In the genomic region with DNA sequence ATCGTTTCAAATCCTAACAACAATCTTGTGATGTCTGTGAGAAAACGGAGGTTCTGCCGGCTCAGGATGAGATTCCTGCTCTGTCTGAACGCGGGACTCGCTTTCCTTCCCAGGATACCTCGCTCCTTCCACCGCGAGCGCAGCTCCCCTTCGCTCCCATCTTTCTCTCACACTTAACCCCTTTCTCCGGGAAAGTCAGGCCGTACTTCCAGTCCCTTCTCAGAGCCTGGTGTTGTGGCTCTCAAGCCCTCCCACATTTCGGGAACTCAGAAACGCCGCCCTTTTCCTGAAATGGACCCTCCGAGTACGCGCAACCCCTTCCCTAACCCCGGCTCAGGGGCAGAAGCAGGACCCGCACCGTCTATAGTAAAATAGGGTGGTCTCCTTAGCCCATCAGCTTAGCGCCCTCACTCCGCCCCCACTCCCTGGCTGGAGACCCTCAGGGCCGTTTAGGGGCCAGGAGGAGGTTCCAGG, we compare ENCODE assay signal across 1 cellular context.
TF ChIP-seq lines count a peak whose summit lies in the region.

No MANE protein-coding gene starts in this region.

TF ChIP-seq in HepG2, 621 proteins besides CTCF, POLR2A, EP300 and RAD21 (continued from another document):
- TF ChIP-seq, protein P1, sequence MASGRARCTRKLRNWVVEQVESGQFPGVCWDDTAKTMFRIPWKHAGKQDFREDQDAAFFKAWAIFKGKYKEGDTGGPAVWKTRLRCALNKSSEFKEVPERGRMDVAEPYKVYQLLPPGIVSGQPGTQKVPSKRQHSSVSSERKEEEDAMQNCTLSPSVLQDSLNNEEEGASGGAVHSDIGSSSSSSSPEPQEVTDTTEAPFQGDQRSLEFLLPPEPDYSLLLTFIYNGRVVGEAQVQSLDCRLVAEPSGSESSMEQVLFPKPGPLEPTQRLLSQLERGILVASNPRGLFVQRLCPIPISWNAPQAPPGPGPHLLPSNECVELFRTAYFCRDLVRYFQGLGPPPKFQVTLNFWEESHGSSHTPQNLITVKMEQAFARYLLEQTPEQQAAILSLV (CRISPR knock-in tag; IDR thresholded peaks at IDR 0.05; ENCODE audit: borderline replicate concordance) = no peak
- TF ChIP-seq RBAK (CRISPR knock-in tag; IDR thresholded peaks at IDR 0.05) (no peak), MIER2 (CRISPR knock-in tag; IDR thresholded peaks at IDR 0.05) (no peak), ZNF138 (CRISPR knock-in tag; IDR thresholded peaks at IDR 0.05; ENCODE audit: low read depth) (no peak), PAX8 (CRISPR knock-in tag; IDR thresholded peaks at IDR 0.05; ENCODE audit: borderline replicate concordance) (no peak), ZNF709 (CRISPR knock-in tag; IDR thresholded peaks at IDR 0.05) (no peak), SP2 (CRISPR knock-in tag; IDR thresholded peaks at IDR 0.05) (no peak), SRF (IDR thresholded peaks at IDR 0.05; ENCODE audit: low read depth, low read length) (no peak; the same call in 1 of the 2 replicates), PTBP1 (IDR thresholded peaks at IDR 0.05; ENCODE audit: low read depth, low read length, poor library complexity, severe bottlenecking) (no peak), ZNF781 (CRISPR knock-in tag; IDR thresholded peaks at IDR 0.05; ENCODE audit: borderline replicate concordance, not compliant biosample characterization) (no peak), PPARG (CRISPR knock-in tag; conservative IDR thresholded peaks at IDR 0.05) (no peak), CBX2 (IDR thresholded peaks at IDR 0.05; ENCODE audit: low read depth, low read length) (no peak), CBX2 (CRISPR knock-in tag; IDR thresholded peaks at IDR 0.05; ENCODE audit: low read depth) (no peak), ZNF468 (CRISPR knock-in tag; IDR thresholded peaks at IDR 0.05) (no peak), NCOA5 (CRISPR knock-in tag; IDR thresholded peaks at IDR 0.05) (no peak), NFYC (CRISPR knock-in tag; IDR thresholded peaks at IDR 0.05) (no peak), CBFB (CRISPR knock-in tag; IDR thresholded peaks at IDR 0.05) (no peak; the same call in 1 of the 2 replicates), RFX5 (IDR thresholded peaks at IDR 0.05; ENCODE audit: low read depth, low read length) (no peak), NR2F2 (IDR thresholded peaks at IDR 0.05; ENCODE audit: borderline replicate concordance, low read depth) (peak; percentile 42; the same call in 1 of the 2 replicates), SMARCC2 (IDR thresholded peaks at IDR 0.05) (no peak), KDM4B (CRISPR knock-in tag; IDR thresholded peaks at IDR 0.05) (no peak), ZNF616 (CRISPR knock-in tag; IDR thresholded peaks at IDR 0.05; ENCODE audit: low read depth) (no peak), MXD4 (CRISPR knock-in tag; IDR thresholded peaks at IDR 0.05) (no peak), ETV6 (CRISPR knock-in tag; conservative IDR thresholded peaks at IDR 0.05) (0 out of 2 replicates have a peak, but pooled peaks have one; percentile 3), TEAD2 (CRISPR knock-in tag; IDR thresholded peaks at IDR 0.05) (0 out of 2 replicates have a peak, but pooled peaks have one; percentile 80), EZH2 (conservative IDR thresholded peaks at IDR 0.05; ENCODE audit: low read depth, low read length) (no peak), ZNF652 (CRISPR knock-in tag; IDR thresholded peaks at IDR 0.05; ENCODE audit: borderline replicate concordance, low read depth) (peak; percentile 71; the same call in 1 of the 2 replicates), ZNF766 (CRISPR knock-in tag; IDR thresholded peaks at IDR 0.05; ENCODE audit: borderline replicate concordance) (peak; percentile 71; the same call in 1 of the 2 replicates), ZNF607 (CRISPR knock-in tag; IDR thresholded peaks at IDR 0.05; ENCODE audit: borderline replicate concordance) (no peak), RBM22 (optimal IDR thresholded peaks at IDR 0.05; ENCODE audit: low read length) (no peak), YY1 (IDR thresholded peaks at IDR 0.05; ENCODE audit: insufficient read depth, insufficient replicate concordance, low read depth, low read length) (peak; percentile 16), MTA3 (CRISPR knock-in tag; IDR thresholded peaks at IDR 0.05) (no peak), SNAPC2 (CRISPR knock-in tag; IDR thresholded peaks at IDR 0.05) (no peak), BRD4 (CRISPR knock-in tag; IDR thresholded peaks at IDR 0.05) (no peak), MAFF (IDR thresholded peaks at IDR 0.05; ENCODE audit: low read depth, low read length) (no peak), PAWR (CRISPR knock-in tag; IDR thresholded peaks at IDR 0.05; ENCODE audit: borderline replicate concordance) (no peak), ZSCAN29 (CRISPR knock-in tag; conservative IDR thresholded peaks at IDR 0.05) (no peak), KDM3A (CRISPR knock-in tag; IDR thresholded peaks at IDR 0.05; ENCODE audit: low read depth) (no peak), TRIM24 (CRISPR knock-in tag; IDR thresholded peaks at IDR 0.05) (no peak), ZNF264 (CRISPR knock-in tag; IDR thresholded peaks at IDR 0.05) (no peak), HMGA1 (CRISPR knock-in tag; conservative IDR thresholded peaks at IDR 0.05) (no peak), ZNF737 (CRISPR knock-in tag; IDR thresholded peaks at IDR 0.05; ENCODE audit: borderline replicate concordance) (no peak), ZNF33B (CRISPR knock-in tag; IDR thresholded peaks at IDR 0.05) (no peak), HIVEP1 (CRISPR knock-in tag; IDR thresholded peaks at IDR 0.05) (0 out of 2 replicates have a peak, but pooled peaks have one; percentile 67), ZFAT (CRISPR knock-in tag; conservative IDR thresholded peaks at IDR 0.05) (no peak), TMF1 (CRISPR knock-in tag; IDR thresholded peaks at IDR 0.05; ENCODE audit: low read depth) (no peak), ZNF382 (CRISPR knock-in tag; IDR thresholded peaks at IDR 0.05; ENCODE audit: borderline replicate concordance) (no peak)
- TF ChIP-seq, protein P2, sequence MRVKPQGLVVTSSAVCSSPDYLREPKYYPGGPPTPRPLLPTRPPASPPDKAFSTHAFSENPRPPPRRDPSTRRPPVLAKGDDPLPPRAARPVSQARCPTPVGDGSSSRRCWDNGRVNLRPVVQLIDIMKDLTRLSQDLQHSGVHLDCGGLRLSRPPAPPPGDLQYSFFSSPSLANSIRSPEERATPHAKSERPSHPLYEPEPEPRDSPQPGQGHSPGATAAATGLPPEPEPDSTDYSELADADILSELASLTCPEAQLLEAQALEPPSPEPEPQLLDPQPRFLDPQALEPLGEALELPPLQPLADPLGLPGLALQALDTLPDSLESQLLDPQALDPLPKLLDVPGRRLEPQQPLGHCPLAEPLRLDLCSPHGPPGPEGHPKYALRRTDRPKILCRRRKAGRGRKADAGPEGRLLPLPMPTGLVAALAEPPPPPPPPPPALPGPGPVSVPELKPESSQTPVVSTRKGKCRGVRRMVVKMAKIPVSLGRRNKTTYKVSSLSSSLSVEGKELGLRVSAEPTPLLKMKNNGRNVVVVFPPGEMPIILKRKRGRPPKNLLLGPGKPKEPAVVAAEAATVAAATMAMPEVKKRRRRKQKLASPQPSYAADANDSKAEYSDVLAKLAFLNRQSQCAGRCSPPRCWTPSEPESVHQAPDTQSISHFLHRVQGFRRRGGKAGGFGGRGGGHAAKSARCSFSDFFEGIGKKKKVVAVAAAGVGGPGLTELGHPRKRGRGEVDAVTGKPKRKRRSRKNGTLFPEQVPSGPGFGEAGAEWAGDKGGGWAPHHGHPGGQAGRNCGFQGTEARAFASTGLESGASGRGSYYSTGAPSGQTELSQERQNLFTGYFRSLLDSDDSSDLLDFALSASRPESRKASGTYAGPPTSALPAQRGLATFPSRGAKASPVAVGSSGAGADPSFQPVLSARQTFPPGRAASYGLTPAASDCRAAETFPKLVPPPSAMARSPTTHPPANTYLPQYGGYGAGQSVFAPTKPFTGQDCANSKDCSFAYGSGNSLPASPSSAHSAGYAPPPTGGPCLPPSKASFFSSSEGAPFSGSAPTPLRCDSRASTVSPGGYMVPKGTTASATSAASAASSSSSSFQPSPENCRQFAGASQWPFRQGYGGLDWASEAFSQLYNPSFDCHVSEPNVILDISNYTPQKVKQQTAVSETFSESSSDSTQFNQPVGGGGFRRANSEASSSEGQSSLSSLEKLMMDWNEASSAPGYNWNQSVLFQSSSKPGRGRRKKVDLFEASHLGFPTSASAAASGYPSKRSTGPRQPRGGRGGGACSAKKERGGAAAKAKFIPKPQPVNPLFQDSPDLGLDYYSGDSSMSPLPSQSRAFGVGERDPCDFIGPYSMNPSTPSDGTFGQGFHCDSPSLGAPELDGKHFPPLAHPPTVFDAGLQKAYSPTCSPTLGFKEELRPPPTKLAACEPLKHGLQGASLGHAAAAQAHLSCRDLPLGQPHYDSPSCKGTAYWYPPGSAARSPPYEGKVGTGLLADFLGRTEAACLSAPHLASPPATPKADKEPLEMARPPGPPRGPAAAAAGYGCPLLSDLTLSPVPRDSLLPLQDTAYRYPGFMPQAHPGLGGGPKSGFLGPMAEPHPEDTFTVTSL (CRISPR knock-in tag; IDR thresholded peaks at IDR 0.05; ENCODE audit: borderline replicate concordance) = no peak
- TF ChIP-seq, protein P3, sequence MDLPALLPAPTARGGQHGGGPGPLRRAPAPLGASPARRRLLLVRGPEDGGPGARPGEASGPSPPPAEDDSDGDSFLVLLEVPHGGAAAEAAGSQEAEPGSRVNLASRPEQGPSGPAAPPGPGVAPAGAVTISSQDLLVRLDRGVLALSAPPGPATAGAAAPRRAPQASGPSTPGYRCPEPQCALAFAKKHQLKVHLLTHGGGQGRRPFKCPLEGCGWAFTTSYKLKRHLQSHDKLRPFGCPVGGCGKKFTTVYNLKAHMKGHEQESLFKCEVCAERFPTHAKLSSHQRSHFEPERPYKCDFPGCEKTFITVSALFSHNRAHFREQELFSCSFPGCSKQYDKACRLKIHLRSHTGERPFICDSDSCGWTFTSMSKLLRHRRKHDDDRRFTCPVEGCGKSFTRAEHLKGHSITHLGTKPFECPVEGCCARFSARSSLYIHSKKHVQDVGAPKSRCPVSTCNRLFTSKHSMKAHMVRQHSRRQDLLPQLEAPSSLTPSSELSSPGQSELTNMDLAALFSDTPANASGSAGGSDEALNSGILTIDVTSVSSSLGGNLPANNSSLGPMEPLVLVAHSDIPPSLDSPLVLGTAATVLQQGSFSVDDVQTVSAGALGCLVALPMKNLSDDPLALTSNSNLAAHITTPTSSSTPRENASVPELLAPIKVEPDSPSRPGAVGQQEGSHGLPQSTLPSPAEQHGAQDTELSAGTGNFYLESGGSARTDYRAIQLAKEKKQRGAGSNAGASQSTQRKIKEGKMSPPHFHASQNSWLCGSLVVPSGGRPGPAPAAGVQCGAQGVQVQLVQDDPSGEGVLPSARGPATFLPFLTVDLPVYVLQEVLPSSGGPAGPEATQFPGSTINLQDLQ (CRISPR knock-in tag; IDR thresholded peaks at IDR 0.05) = no peak
- TF ChIP-seq, protein P4, sequence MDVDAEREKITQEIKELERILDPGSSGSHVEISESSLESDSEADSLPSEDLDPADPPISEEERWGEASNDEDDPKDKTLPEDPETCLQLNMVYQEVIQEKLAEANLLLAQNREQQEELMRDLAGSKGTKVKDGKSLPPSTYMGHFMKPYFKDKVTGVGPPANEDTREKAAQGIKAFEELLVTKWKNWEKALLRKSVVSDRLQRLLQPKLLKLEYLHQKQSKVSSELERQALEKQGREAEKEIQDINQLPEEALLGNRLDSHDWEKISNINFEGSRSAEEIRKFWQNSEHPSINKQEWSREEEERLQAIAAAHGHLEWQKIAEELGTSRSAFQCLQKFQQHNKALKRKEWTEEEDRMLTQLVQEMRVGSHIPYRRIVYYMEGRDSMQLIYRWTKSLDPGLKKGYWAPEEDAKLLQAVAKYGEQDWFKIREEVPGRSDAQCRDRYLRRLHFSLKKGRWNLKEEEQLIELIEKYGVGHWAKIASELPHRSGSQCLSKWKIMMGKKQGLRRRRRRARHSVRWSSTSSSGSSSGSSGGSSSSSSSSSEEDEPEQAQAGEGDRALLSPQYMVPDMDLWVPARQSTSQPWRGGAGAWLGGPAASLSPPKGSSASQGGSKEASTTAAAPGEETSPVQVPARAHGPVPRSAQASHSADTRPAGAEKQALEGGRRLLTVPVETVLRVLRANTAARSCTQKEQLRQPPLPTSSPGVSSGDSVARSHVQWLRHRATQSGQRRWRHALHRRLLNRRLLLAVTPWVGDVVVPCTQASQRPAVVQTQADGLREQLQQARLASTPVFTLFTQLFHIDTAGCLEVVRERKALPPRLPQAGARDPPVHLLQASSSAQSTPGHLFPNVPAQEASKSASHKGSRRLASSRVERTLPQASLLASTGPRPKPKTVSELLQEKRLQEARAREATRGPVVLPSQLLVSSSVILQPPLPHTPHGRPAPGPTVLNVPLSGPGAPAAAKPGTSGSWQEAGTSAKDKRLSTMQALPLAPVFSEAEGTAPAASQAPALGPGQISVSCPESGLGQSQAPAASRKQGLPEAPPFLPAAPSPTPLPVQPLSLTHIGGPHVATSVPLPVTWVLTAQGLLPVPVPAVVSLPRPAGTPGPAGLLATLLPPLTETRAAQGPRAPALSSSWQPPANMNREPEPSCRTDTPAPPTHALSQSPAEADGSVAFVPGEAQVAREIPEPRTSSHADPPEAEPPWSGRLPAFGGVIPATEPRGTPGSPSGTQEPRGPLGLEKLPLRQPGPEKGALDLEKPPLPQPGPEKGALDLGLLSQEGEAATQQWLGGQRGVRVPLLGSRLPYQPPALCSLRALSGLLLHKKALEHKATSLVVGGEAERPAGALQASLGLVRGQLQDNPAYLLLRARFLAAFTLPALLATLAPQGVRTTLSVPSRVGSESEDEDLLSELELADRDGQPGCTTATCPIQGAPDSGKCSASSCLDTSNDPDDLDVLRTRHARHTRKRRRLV (CRISPR knock-in tag; IDR thresholded peaks at IDR 0.05) = peak; percentile 71; the same call in 1 of the 2 replicates
